ENCODE assay signal across 1 cellular context in the genomic region with DNA sequence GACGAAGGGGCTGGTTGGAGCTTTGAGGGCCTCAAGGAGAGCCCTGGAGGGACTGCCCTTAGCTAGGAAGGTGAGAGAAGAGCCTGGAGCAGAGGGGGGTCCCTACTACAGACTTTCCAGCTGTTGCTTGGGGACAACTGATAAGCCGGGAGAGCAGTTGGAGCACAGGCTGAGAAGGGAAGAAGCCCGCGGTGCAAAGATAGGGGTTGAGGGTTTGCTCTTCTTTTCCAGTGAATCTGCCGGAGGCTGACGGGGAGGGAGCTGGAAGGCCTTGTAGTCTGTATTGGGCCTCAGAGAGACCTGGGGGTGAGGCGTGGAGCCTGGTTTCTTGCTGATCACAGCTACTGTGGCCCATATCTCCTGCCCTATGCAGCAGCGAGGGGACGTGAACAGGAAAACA.
TF ChIP-seq lines count a peak whose summit lies in the region.

No MANE protein-coding gene starts in this region.

TF ChIP-seq in K562, 482 proteins besides CTCF, POLR2A, EP300 and RAD21:
- TF ChIP-seq CBFA2T2 (conservative IDR thresholded peaks at IDR 0.05) (peak; percentile 27; the same call in 1 of the 2 replicates), CBFA2T3 (IDR thresholded peaks at IDR 0.05) (peak; percentile 62), C11orf30 (IDR thresholded peaks at IDR 0.05; ENCODE audit: low read depth) (no peak), HDAC8 (tag; IDR thresholded peaks at IDR 0.05) (no peak), RBBP5 (IDR thresholded peaks at IDR 0.05; ENCODE audit: borderline replicate concordance, insufficient read depth, low read length, poor library complexity, severe bottlenecking) (peak; percentile 33), MECOM (CRISPR knock-in tag; IDR thresholded peaks at IDR 0.05) (peak; percentile 74; the same call in 1 of the 2 replicates), TCF3 (CRISPR knock-in tag; IDR thresholded peaks at IDR 0.05) (peak; percentile 50), ARID1B (IDR thresholded peaks at IDR 0.05) (peak; percentile 24; the same call in 1 of the 2 replicates)
- TF ChIP-seq, protein P1, sequence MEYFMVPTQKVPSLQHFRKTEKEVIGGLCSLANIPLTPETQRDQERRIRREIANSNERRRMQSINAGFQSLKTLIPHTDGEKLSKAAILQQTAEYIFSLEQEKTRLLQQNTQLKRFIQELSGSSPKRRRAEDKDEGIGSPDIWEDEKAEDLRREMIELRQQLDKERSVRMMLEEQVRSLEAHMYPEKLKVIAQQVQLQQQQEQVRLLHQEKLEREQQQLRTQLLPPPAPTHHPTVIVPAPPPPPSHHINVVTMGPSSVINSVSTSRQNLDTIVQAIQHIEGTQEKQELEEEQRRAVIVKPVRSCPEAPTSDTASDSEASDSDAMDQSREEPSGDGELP (CRISPR knock-in tag; IDR thresholded peaks at IDR 0.05; ENCODE audit: borderline replicate concordance), result peak; percentile 43; the same call in 1 of the 2 replicates
